In the genomic region with DNA sequence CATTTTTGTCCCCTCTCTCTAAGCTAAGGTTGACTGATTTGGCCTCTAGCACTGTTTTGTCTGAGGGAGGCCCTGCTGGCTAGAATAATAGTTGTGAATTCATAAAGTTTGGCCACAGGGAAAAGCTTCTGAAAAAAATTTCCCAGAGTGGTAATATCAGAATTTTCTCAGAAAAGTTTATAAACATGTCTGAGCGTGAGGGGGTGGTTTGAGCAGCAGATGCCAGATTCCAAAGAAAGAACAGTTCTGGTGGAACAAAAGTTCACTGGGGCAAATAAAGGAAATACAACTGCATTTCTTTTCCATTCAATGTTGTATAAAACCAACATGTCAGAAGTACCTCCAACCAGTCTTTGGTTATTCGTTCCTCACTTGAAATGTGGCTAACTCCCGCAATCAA, we compare ENCODE assay signal across 19 cellular contexts.
DNase-seq lines count a peak whose midpoint lies in the region; ATAC-seq and TF ChIP-seq lines count a peak whose summit lies in the region.
"Had no signal": no experiment of that assay in that cellular context is flagged by ENCODE, and none has a peak within 500 bp of the region (broad histone marks: within the 10 kb centered on the region; RNA-seq: fewer than 3 reads in every experiment).

No MANE protein-coding gene starts in this region.

- no peak for TF ChIP-seq POLR2A in suprapubic skin (IDR thresholded peaks at IDR 0.05)

- DNase-seq in astrocyte of the spinal cord (ENCODE audit: low read depth, low spot score) (peak; percentile 55), coronary artery (ENCODE audit: low spot score) (no peak), lower lobe of right lung (no peak), suprapubic skin (ENCODE audit: low spot score in 2 of 2) (no peak), head of caudate nucleus (no peak), HuH-7 (ENCODE audit: low spot score) (no peak), KG1 (lab: John Stamatoyannopoulos, UW) (no peak)
- DNase-seq: BE2C; CD8-positive, alpha-beta T cell; DND-41; GDM1; GOT3; KBM-7; NCI-H1092 treated with DMSO at 0.1 percent for 48 hours; NCI-H1694 treated with DMSO at 0.1 percent for 48 hours; NCI-H345; NCI-H526 treated with DMSO at 0.1 percent for 48 hours; PC-3 had no signal

- H3K4me3 ChIP-seq in astrocyte of the spinal cord (ENCODE audit: low read depth, low read length) (no peak overlapping the region), coronary artery (no peak overlapping the region), lower lobe of right lung (no peak overlapping the region), suprapubic skin (no peak overlapping the region)

- no peak for ATAC-seq in lower lobe of right lung
- no peak for ATAC-seq in GM19035 (IDR thresholded peaks at IDR 0.05; ENCODE audit: unreplicated experiment)
- ATAC-seq: CD8-positive, alpha-beta T cell; PC-3 had no signal

- in situ Hi-C loops in astrocyte of the spinal cord (cut with HindIII; ENCODE audit: low sequenced_read_pairs), result no loop called here

- intact Hi-C loops in lower lobe of right lung (cut with DNase I) (no loop called here), head of caudate nucleus (cut with DNase I) (no loop called here)

- H3K9me3 ChIP-seq in lower lobe of right lung (no peaks in the 10 kb centered on the region), suprapubic skin (no peaks in the 10 kb centered on the region)
- H3K9me3 ChIP-seq: BE2C had no signal

- TF ChIP-seq CTCF in astrocyte of the spinal cord (IDR thresholded peaks at IDR 0.05; ENCODE audit: low read depth, low read length) (no peak), coronary artery (IDR thresholded peaks at IDR 0.05) (no peak), lower lobe of right lung (IDR thresholded peaks at IDR 0.05) (no peak), suprapubic skin (IDR thresholded peaks at IDR 0.05) (no peak)

- WGBS in suprapubic skin, result 80% methylated on average over 3 of the region's 3 CpGs

- H3K27ac ChIP-seq in coronary artery, result peak overlapping the region; percentile 45 to 56
- peak overlapping the region; percentile 21 for H3K27ac ChIP-seq in lower lobe of right lung
- H3K27ac ChIP-seq in suprapubic skin, result peak overlapping the region; percentile 35

- H3K27me3 ChIP-seq in lower lobe of right lung (ENCODE audit: low read depth) (no peaks in the 10 kb centered on the region), suprapubic skin (no peaks in the 10 kb centered on the region)
- H3K27me3 ChIP-seq: BE2C had no signal

- no peaks in the 10 kb centered on the region for H3K4me1 ChIP-seq in lower lobe of right lung
- peaks cover 7% of the 10 kb centered on the region for H3K4me1 ChIP-seq in suprapubic skin
- H3K4me1 ChIP-seq: BE2C had no signal

- TF ChIP-seq EP300 in suprapubic skin (IDR thresholded peaks at IDR 0.05), result no peak

- H3K36me3 ChIP-seq in lower lobe of right lung (no peaks in the 10 kb centered on the region), suprapubic skin (no peaks in the 10 kb centered on the region)
- H3K36me3 ChIP-seq: BE2C had no signal
